In the genomic region with DNA sequence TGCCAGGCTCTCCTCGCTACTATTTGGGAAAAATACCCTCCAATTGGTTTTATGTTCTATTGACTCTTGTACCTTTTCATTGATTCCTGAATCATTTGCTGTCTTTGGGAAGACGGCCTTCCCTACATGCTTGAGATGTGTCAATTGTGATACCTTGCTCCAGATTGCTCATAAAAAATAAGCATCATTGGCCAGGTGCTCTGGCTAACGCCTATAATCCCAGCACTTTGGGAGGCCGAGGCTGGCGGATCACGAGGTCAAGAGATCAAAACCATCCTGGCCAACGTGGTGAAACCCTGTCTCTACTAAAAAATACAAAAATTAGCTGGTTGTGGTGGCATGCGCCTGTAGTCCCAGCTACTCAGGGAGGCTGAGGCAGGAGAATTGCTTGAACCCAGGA, we compare ENCODE assay signal across 8 cellular contexts. TPM values are rescaled to one million over a fixed set of nuclear protein-coding genes. Genes with fewer than 3 reads are reported as not detected.
DNase-seq lines count a peak whose midpoint lies in the region; ATAC-seq and TF ChIP-seq lines count a peak whose summit lies in the region.
"Not testable (repeated sequence)": the region's sequence is repeated elsewhere in the genome, so short reads cannot be mapped to it uniquely, and the experiment has no call there.

No MANE protein-coding gene starts in this region.

- H3K4me2 ChIP-seq in DND-41 (ENCODE audit: insufficient read depth, low read length) = peak overlapping the region; percentile 77; the same call in 1 of the 2 replicates

- H4K20me1 ChIP-seq in DND-41 (ENCODE audit: insufficient read depth, low read length) = not testable (repeated sequence)

- not testable (repeated sequence) for TF ChIP-seq RAD21 in liver (IDR thresholded peaks at IDR 0.05)

- H2AFZ ChIP-seq in DND-41 (ENCODE audit: low read depth, low read length) = peak overlapping the region; percentile 63

- not testable (repeated sequence) for H3K27me3 Mint-ChIP-seq in activated T-helper 1 cell treated with anti-CD3 and anti-CD28 coated beads, Interleukin-12 subunit alpha, Interleukin-12 subunit beta, Interleukin-2, Interleukin-4 antibody, amounts not matched to agents 30 ng/mL and 10 ng/mL and 1 ng/mL, durations not matched to agents 14 hours and 24 hours and 36 hours (ENCODE audit: insufficient read depth); chondrocyte (ENCODE audit: low read depth); naive thymus-derived CD4-positive, alpha-beta T cell

- peak overlapping the region; percentile 29 for H3K27ac Mint-ChIP-seq in activated T-helper 1 cell treated with anti-CD3 and anti-CD28 coated beads, Interleukin-12 subunit alpha, Interleukin-12 subunit beta, Interleukin-2, Interleukin-4 antibody, amounts not matched to agents 30 ng/mL and 10 ng/mL and 1 ng/mL, durations not matched to agents 14 hours and 24 hours and 36 hours
- H3K27ac Mint-ChIP-seq in chondrocyte (ENCODE audit: unreplicated experiment) = peak overlapping the region; percentile 100
- peak overlapping the region in 8 of 9 donors; percentile 71 to 100 (median 99) for H3K27ac Mint-ChIP-seq in naive thymus-derived CD4-positive, alpha-beta T cell

- TF ChIP-seq POLR2A in uterus (IDR thresholded peaks at IDR 0.05) = not testable (repeated sequence)

- POLR2A ChIA-PET in naive thymus-derived CD4-positive, alpha-beta T cell (lab: Charles Lee) = interaction anchor here (1.3 to 8.9 kb wide), 9 partner anchors 12 to 102 kb away, joined by 3 to 282 read pairs (median 43); partner anchors contain the start of gene HNRNPA3

- H3K4me1 ChIP-seq in DND-41 (ENCODE audit: insufficient read depth, low read length) (peaks cover 35% of the 10 kb centered on the region), RWPE2 (ENCODE audit: insufficient read depth, poor library complexity, severe bottlenecking) (peaks cover 24% of the 10 kb centered on the region), liver (ENCODE audit: control insufficient read depth in 4 of 4, insufficient read depth in 4 of 4, low read length in 3 of 4) (peaks cover 4 to 24% (median 11%) of the 10 kb centered on the region in 4 donors)
- H3K4me1 ChIP-seq in naive thymus-derived CD4-positive, alpha-beta T cell (ENCODE audit: control insufficient read depth in 2 of 2, insufficient read depth in 2 of 2, low read length in 2 of 2) = peaks cover 11 to 13% of the 10 kb centered on the region in 2 donors
- not testable (repeated sequence) for H3K4me1 ChIP-seq in uterus

- CTCF ChIA-PET in naive thymus-derived CD4-positive, alpha-beta T cell (lab: Charles Lee) = interaction anchor here (1.3 to 5.6 kb wide), 3 partner anchors 28 to 102 kb away, joined by 3 to 77 read pairs (median 5); no protein-coding TSS in a partner anchor

- peaks cover 33% of the 10 kb centered on the region for H3K79me2 ChIP-seq in DND-41 (ENCODE audit: insufficient read depth, low read length)

- H3K4me3 Mint-ChIP-seq in activated T-helper 1 cell treated with anti-CD3 and anti-CD28 coated beads, Interleukin-12 subunit alpha, Interleukin-12 subunit beta, Interleukin-2, Interleukin-4 antibody, amounts not matched to agents 30 ng/mL and 10 ng/mL and 1 ng/mL, durations not matched to agents 14 hours and 24 hours and 36 hours = peak overlapping the region; percentile 93
- H3K4me3 Mint-ChIP-seq in chondrocyte (ENCODE audit: unreplicated experiment) = not testable (repeated sequence)
- H3K4me3 Mint-ChIP-seq in naive thymus-derived CD4-positive, alpha-beta T cell = peak overlapping the region in 7 of 10 donors; percentile 14 to 98 (median 59)

- not testable (repeated sequence) for TF ChIP-seq CTCF in DND-41 (IDR thresholded peaks at IDR 0.05; ENCODE audit: borderline replicate concordance, extremely low read depth, low read length, poor library complexity, severe bottlenecking); RWPE2 (IDR thresholded peaks at IDR 0.05; ENCODE audit: poor library complexity, severe bottlenecking); chondrocyte (IDR thresholded peaks at IDR 0.05); liver (IDR thresholded peaks at IDR 0.05; ENCODE audit: low read depth, low read length, missing input control); uterus (IDR thresholded peaks at IDR 0.05)

- peaks cover 63% of the 10 kb centered on the region for H3K4me1 Mint-ChIP-seq in activated T-helper 1 cell treated with anti-CD3 and anti-CD28 coated beads, Interleukin-12 subunit alpha, Interleukin-12 subunit beta, Interleukin-2, Interleukin-4 antibody, amounts not matched to agents 30 ng/mL and 10 ng/mL and 1 ng/mL, durations not matched to agents 14 hours and 24 hours and 36 hours (ENCODE audit: low read depth)
- peaks cover 27% of the 10 kb centered on the region for H3K4me1 Mint-ChIP-seq in chondrocyte (ENCODE audit: low read depth)
- H3K4me1 Mint-ChIP-seq in naive thymus-derived CD4-positive, alpha-beta T cell = peaks cover 16 to 53% (median 27%) of the 10 kb centered on the region in 7 donors

- peak overlapping the region; percentile 98; the same call in 1 of the 2 replicates for H3K9ac ChIP-seq in DND-41 (ENCODE audit: low read depth, low read length)
- H3K9ac ChIP-seq in liver (ENCODE audit: low read depth in 1 of 2, low read length in 2 of 2) = not testable (repeated sequence)

- H3K27me3 ChIP-seq in DND-41 (ENCODE audit: insufficient read depth, low read length, poor library complexity); RWPE2 (ENCODE audit: insufficient read depth, poor library complexity, severe bottlenecking); liver (ENCODE audit: control insufficient read depth in 4 of 4, insufficient read depth in 4 of 4, low read length in 3 of 4); naive thymus-derived CD4-positive, alpha-beta T cell (ENCODE audit: control insufficient read depth in 2 of 2, insufficient read depth in 2 of 2, low read length in 2 of 2); uterus: not testable (repeated sequence)

- H3K36me3 ChIP-seq in DND-41 (ENCODE audit: insufficient read depth, low read length); liver (ENCODE audit: control insufficient read depth in 4 of 4, insufficient read depth in 3 of 4, low read depth in 1 of 4, low read length in 3 of 4); uterus: not testable (repeated sequence)
- H3K36me3 ChIP-seq in RWPE2 (ENCODE audit: low read depth) = peaks cover 12% of the 10 kb centered on the region
- peaks cover 0 to 14% (median 0%) of the 10 kb centered on the region in 3 experiments for H3K36me3 ChIP-seq in naive thymus-derived CD4-positive, alpha-beta T cell (ENCODE audit: control insufficient read depth in 2 of 3, insufficient read depth in 3 of 3, low read length in 3 of 3)

- not testable (repeated sequence) for H3K9me3 Mint-ChIP-seq in activated T-helper 1 cell treated with anti-CD3 and anti-CD28 coated beads, Interleukin-12 subunit alpha, Interleukin-12 subunit beta, Interleukin-2, Interleukin-4 antibody, amounts not matched to agents 30 ng/mL and 10 ng/mL and 1 ng/mL, durations not matched to agents 14 hours and 24 hours and 36 hours; chondrocyte (ENCODE audit: low read depth); naive thymus-derived CD4-positive, alpha-beta T cell

- H3K36me3 Mint-ChIP-seq in activated T-helper 1 cell treated with anti-CD3 and anti-CD28 coated beads, Interleukin-12 subunit alpha, Interleukin-12 subunit beta, Interleukin-2, Interleukin-4 antibody, amounts not matched to agents 30 ng/mL and 10 ng/mL and 1 ng/mL, durations not matched to agents 14 hours and 24 hours and 36 hours (ENCODE audit: low read depth) = peaks cover 15% of the 10 kb centered on the region
- H3K36me3 Mint-ChIP-seq in chondrocyte (ENCODE audit: low read depth) = not testable (repeated sequence)
- H3K36me3 Mint-ChIP-seq in naive thymus-derived CD4-positive, alpha-beta T cell = peaks cover 0 to 18% (median 3%) of the 10 kb centered on the region in 5 donors

- intact Hi-C loops in activated T-helper 1 cell treated with anti-CD3 and anti-CD28 coated beads, Interleukin-12 subunit alpha, Interleukin-12 subunit beta, Interleukin-2, Interleukin-4 antibody, amounts not matched to agents 30 ng/mL and 10 ng/mL and 1 ng/mL, durations not matched to agents 14 hours and 24 hours and 36 hours (cut with micrococcal nuclease) = loop anchor here (5.0 to 10.0 kb wide), 2 partner anchors 335 to 458 kb away; no protein-coding TSS in a partner anchor
- intact Hi-C loops in naive thymus-derived CD4-positive, alpha-beta T cell (cut with micrococcal nuclease) = loop anchor here in 1 of 2 donors (10.0 kb wide), 1 partner anchor 1262 kb away; the partner anchor contains the start of gene LNPK
- intact Hi-C loops in uterus (cut with DNase I; ENCODE audit: low total_unique reads) = loop anchor here (10.0 kb wide), 1 partner anchor 1142 kb away; the partner anchor contains the start of genes HOXD8 and HOXD9

- WGBS in liver = 87% methylated on average over 8 of the region's 8 CpGs

- not testable (repeated sequence) for H3K4me3 ChIP-seq in DND-41 (ENCODE audit: low read depth in 1 of 2, low read length in 2 of 2); RWPE2 (ENCODE audit: severe bottlenecking); liver (ENCODE audit: low read depth in 1 of 3, low read length in 3 of 3); naive thymus-derived CD4-positive, alpha-beta T cell (ENCODE audit: low read length); skin epidermis; uterus

- not testable (repeated sequence) for ATAC-seq in DND-41 (ENCODE audit: insufficient read depth, low read depth); RWPE2 (ENCODE audit: low read depth); naive thymus-derived CD4-positive, alpha-beta T cell

- H3K27ac ChIP-seq in DND-41 (ENCODE audit: low read length) (peak overlapping the region; percentile 99), RWPE2 (ENCODE audit: poor library complexity, severe bottlenecking) (peak overlapping the region; percentile 90), liver (ENCODE audit: low read depth in 1 of 2, low read length in 2 of 2) (peak overlapping the region; percentile 99 to 100), skin epidermis (peak overlapping the region in 16 of 21 experiments; percentile 31 to 100 (median 81)), uterus (peak overlapping the region; percentile 99 to 100)
- peak overlapping the region; percentile 98 for H3K27ac ChIP-seq in naive thymus-derived CD4-positive, alpha-beta T cell (ENCODE audit: low read depth, low read length)

- DNase-seq in DND-41; RWPE2 (ENCODE audit: low spot score); activated T-helper 1 cell treated with anti-CD3 and anti-CD28 coated beads, Interleukin-12 subunit alpha, Interleukin-12 subunit beta, Interleukin-2, Interleukin-4 antibody, amounts not matched to agents 30 ng/mL and 10 ng/mL and 1 ng/mL, durations not matched to agents 14 hours and 24 hours and 36 hours (ENCODE audit: low spot score); chondrocyte (ENCODE audit: low spot score); naive thymus-derived CD4-positive, alpha-beta T cell; uterus: not testable (repeated sequence)

- not testable (repeated sequence) for H3K9me3 ChIP-seq in DND-41 (ENCODE audit: insufficient read depth, low read length, severe bottlenecking); RWPE2 (ENCODE audit: severe bottlenecking); liver (ENCODE audit: control insufficient read depth in 4 of 4, low read length in 3 of 4); naive thymus-derived CD4-positive, alpha-beta T cell (ENCODE audit: control insufficient read depth in 2 of 3, low read length in 3 of 3); uterus

RNA-seq across cellular contexts. Expression of gene NFE2L2, which starts 2.4 kb away (rescaled TPM):
- total RNA-seq in activated T-helper 1 cell treated with anti-CD3 and anti-CD28 coated beads, Interleukin-12 subunit alpha, Interleukin-12 subunit beta, Interleukin-2, Interleukin-4 antibody, amounts not matched to agents 30 ng/mL and 10 ng/mL and 1 ng/mL, durations not matched to agents 14 hours and 24 hours and 36 hours = 68.2 and 71.2 TPM in 2 replicates
- total RNA-seq in chondrocyte (65.7 to 88.2 TPM (median 86.8 TPM) in 3 replicates), liver (10 to 100 TPM; 22.5 to 31.0 TPM), uterus (100 to 1,000 TPM in 1 of 4 donors, 10 to 100 TPM in 3; 53.0 to 148 (median 90.0) TPM)
- polyA plus RNA-seq in liver = 10 to 100 TPM; 26.8 to 27.4 TPM
- total RNA-seq in naive thymus-derived CD4-positive, alpha-beta T cell = 10 to 100 TPM; 58.9 to 99.6 (median 74.7) TPM
- polyA plus RNA-seq in naive thymus-derived CD4-positive, alpha-beta T cell = 10 to 100 TPM; 67.4 to 98.5 TPM

RNA-seq across cellular contexts. Expression of gene HNRNPA3, which starts 54.4 kb away (rescaled TPM):
- 326 and 333 TPM in 2 replicates for total RNA-seq in activated T-helper 1 cell treated with anti-CD3 and anti-CD28 coated beads, Interleukin-12 subunit alpha, Interleukin-12 subunit beta, Interleukin-2, Interleukin-4 antibody, amounts not matched to agents 30 ng/mL and 10 ng/mL and 1 ng/mL, durations not matched to agents 14 hours and 24 hours and 36 hours
- total RNA-seq in chondrocyte (98.0 to 153 TPM (median 106 TPM) in 3 replicates), liver (10 to 100 TPM; 41.5 to 61.9 TPM), uterus (100 to 1,000 TPM in 2 of 4 donors, 10 to 100 TPM in 2; 56.4 to 256 (median 107) TPM)
- 10 to 100 TPM; 22.9 to 72.5 TPM for polyA plus RNA-seq in liver
- 100 to 1,000 TPM; 151 to 311 (median 184) TPM for total RNA-seq in naive thymus-derived CD4-positive, alpha-beta T cell
- polyA plus RNA-seq in naive thymus-derived CD4-positive, alpha-beta T cell = 10 to 100 TPM; 53.3 to 69.0 TPM

Comparison
In these comparisons a context has a peak if more than half of its experiments do, and no peak if none do; other contexts are left out.
1. H3K27ac Mint-ChIP-seq: peak in every context shown above with its lines; median percentile 100 in chondrocyte; 99 in naive thymus-derived CD4-positive, alpha-beta T cell; 29 in activated T-helper 1 cell treated with anti-CD3 and anti-CD28 coated beads, Interleukin-12 subunit alpha, Interleukin-12 subunit beta, Interleukin-2, Interleukin-4 antibody, amounts not matched to agents 30 ng/mL and 10 ng/mL and 1 ng/mL, durations not matched to agents 14 hours and 24 hours and 36 hours.